In the genomic region with DNA sequence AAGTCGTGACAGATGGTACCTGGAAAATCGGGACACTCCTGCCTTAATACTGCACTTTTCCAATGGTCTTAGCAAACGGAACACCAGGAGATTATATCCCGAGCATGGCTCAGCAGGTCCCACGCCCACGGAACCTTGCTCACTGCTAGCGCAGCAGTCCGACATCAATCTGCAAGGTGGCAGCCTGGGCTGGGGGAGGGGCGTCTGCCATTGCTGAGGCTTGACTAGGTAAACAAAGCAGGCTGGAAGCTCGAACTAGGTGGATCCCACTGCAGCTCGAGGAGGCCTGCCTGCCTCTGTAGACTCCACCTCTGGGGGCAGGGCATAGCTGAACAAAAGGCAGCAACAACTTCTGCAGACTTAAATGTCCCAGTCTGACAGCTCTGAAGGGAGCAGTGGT, we compare ENCODE assay signal across 8 cellular contexts. TPM values are rescaled to one million over a fixed set of nuclear protein-coding genes. Genes with fewer than 3 reads are reported as not detected.
"Had no signal": no experiment of that assay in that cellular context is flagged by ENCODE, and none has a peak within 500 bp of the region (broad histone marks: within the 10 kb centered on the region; RNA-seq: fewer than 3 reads in every experiment).

No MANE protein-coding gene starts in this region.

RNA-seq across cellular contexts. Expression of gene SLC6A2, which starts 40.1 kb away (rescaled TPM):
- total RNA-seq: OCI-LY7, PC-3, Peyer's patch, Right ventricle myocardium superior, RPMI7951, SJCRH30, SJSA1, SK-MEL-5 had no signal

RNA-seq across cellular contexts. Expression of gene CAPNS2, which starts 49.2 kb away (rescaled TPM):
- total RNA-seq: OCI-LY7, Right ventricle myocardium superior, SJCRH30, SJSA1 had no signal
